In the genomic region with DNA sequence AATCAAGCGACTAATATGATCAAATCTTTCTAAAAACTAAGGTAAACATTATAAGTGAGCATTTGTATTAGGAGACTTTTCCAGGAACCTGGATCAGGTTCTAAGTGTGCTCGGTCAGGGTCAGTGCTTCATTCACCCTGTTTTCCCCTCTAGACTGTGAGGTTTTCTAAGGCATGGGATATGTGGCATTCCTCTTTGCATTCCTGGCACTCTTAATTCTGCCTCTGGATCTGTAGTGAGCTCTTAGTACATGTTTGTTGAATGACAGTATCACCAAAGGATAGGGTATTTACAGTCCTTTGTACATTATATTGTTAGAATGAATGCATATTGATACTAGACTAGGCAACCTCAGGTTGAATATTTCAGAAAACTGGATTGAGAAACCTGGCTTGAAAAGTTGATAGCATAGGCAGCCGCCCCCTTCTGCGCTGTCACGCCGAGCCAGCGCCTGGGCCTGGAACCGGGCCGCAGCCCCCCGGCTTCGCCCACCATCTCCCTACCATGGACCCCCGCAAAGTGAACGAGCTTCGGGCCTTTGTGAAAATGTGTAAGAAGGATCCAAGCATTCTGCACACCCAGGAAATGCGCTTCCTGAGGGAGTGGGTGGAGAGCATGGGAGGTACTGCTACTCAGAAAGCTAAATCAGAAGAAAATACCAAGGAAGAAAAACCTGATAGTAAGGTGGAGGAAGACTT, we compare ENCODE assay signal across 20 cellular contexts.
DNase-seq lines count a peak whose midpoint lies in the region; ATAC-seq and TF ChIP-seq lines count a peak whose summit lies in the region.
"Had no signal": no experiment of that assay in that cellular context is flagged by ENCODE, and none has a peak within 500 bp of the region (broad histone marks: within the 10 kb centered on the region; RNA-seq: fewer than 3 reads in every experiment).

No MANE protein-coding gene starts in this region.

- H3K4me2 ChIP-seq in SK-N-SH: no peak overlapping the region
- H3K4me2 ChIP-seq in osteoblast (ENCODE audit: insufficient read depth, low read length): no peak overlapping the region

- H3K9ac ChIP-seq in SK-N-SH: no peak overlapping the region
- H3K9ac ChIP-seq: GM23248 had no signal

- 93% methylated on average over 15 of the region's 15 CpGs for WGBS in SK-N-SH (ENCODE audit: low lambda C conversion rate)
- 96 to 97% (median 97%) methylated on average over 15 of the region's 15 CpGs for WGBS in ovary, 3 donors

- TF ChIP-seq EP300 in SK-N-SH (IDR thresholded peaks at IDR 0.05; ENCODE audit: borderline replicate concordance in 1 of 2, low read depth in 1 of 2, low read length in 1 of 2) (no peak), ovary (IDR thresholded peaks at IDR 0.05) (no peak)

- no peak for TF ChIP-seq CTCF in SK-N-SH (IDR thresholded peaks at IDR 0.05)
- TF ChIP-seq CTCF in choroid plexus epithelial cell (conservative IDR thresholded peaks at IDR 0.05; ENCODE audit: low read depth, low read length): no peak
- no peak for TF ChIP-seq CTCF in osteoblast (IDR thresholded peaks at IDR 0.05; ENCODE audit: extremely low read depth, low read depth, low read length)
- no peak for TF ChIP-seq CTCF in ovary (IDR thresholded peaks at IDR 0.05)

- no peaks in the 10 kb centered on the region for H3K79me2 ChIP-seq in SK-N-SH (ENCODE audit: insufficient read depth)
- no peaks in the 10 kb centered on the region for H3K79me2 ChIP-seq in osteoblast (ENCODE audit: insufficient read depth, low read length)

- ATAC-seq in SK-N-SH treated with all-trans-retinoic acid at 6 μM for 48 hours (peak; percentile 33; the same call in 1 of the 3 replicates), GM21381 (IDR thresholded peaks at IDR 0.05; ENCODE audit: unreplicated experiment) (no peak)

- H2AFZ ChIP-seq in SK-N-SH (ENCODE audit: low read depth) (no peak overlapping the region), osteoblast (ENCODE audit: low read length) (no peak overlapping the region)
- H2AFZ ChIP-seq: GM23248 had no signal

- no peak for TF ChIP-seq RAD21 in SK-N-SH (IDR thresholded peaks at IDR 0.05; ENCODE audit: low read length)

- no peaks in the 10 kb centered on the region for H3K9me2 ChIP-seq in SK-N-SH

- H3F3A ChIP-seq in SK-N-SH (replicated peaks; ENCODE audit: insufficient read depth): no peaks in the 10 kb centered on the region

- CTCF ChIA-PET in SK-N-SH (lab: Yijun Ruan, JAX): interaction anchor here (1.0 kb wide), 1 partner anchor 740 kb away, joined by 3 read pairs; no protein-coding TSS in a partner anchor

- H3K36me3 ChIP-seq in SK-N-SH (replicated peaks in 1 of 2; ENCODE audit: control insufficient read depth in 1 of 2, insufficient read depth in 2 of 2, low read length in 1 of 2): no peaks in the 10 kb centered on the region
- H3K36me3 ChIP-seq in osteoblast (ENCODE audit: insufficient read depth, low read length): no peaks in the 10 kb centered on the region
- no peaks in the 10 kb centered on the region for H3K36me3 ChIP-seq in ovary

- TF ChIP-seq POLR2A in ovary (IDR thresholded peaks at IDR 0.05): no peak

- H3K27ac ChIP-seq in SK-N-SH (ENCODE audit: low read depth in 2 of 2, low read length in 1 of 2) (no peak overlapping the region), osteoblast (ENCODE audit: low read depth, low read length) (no peak overlapping the region), ovary (no peak overlapping the region)
- H3K27ac ChIP-seq: 22Rv1, GM23248 had no signal

- no peaks in the 10 kb centered on the region for H3K27me3 ChIP-seq in SK-N-SH (ENCODE audit: insufficient read depth)
- H3K27me3 ChIP-seq in osteoblast (ENCODE audit: insufficient read depth, low read length): no peaks in the 10 kb centered on the region
- no peaks in the 10 kb centered on the region for H3K27me3 ChIP-seq in ovary

- H3K9me3 ChIP-seq in SK-N-SH (no peaks in the 10 kb centered on the region), osteoblast (ENCODE audit: low read depth, low read length) (no peaks in the 10 kb centered on the region), ovary (no peaks in the 10 kb centered on the region)
- H3K9me3 ChIP-seq: Caco-2 had no signal

- H3K4me1 ChIP-seq in SK-N-SH (ENCODE audit: control insufficient read depth in 1 of 2, insufficient read depth in 2 of 2, low read depth in 1 of 2, low read length in 1 of 2) (no peaks in the 10 kb centered on the region), osteoblast (ENCODE audit: insufficient read depth, low read length) (peaks cover 3% of the 10 kb centered on the region), ovary (ENCODE audit: insufficient read depth) (no peaks in the 10 kb centered on the region)
- H3K4me1 ChIP-seq: Caco-2 had no signal

- POLR2A ChIA-PET in SK-N-SH (lab: Yijun Ruan, JAX): no interaction called here

- DNase-seq in SK-N-SH (no peak), choroid plexus epithelial cell (ENCODE audit: low read depth) (peak; percentile 28), osteoblast (ENCODE audit: insufficient read length, low spot score, missing footprints) (peak; percentile 73), NCI-H146 treated with DMSO at 0.1 percent for 48 hours (lab: John Stamatoyannopoulos, UW; ENCODE audit: unreplicated experiment) (no peak), ovary (no peak), EL (no peak)
- DNase-seq: Caco-2; CD4-positive, alpha-beta T cell; GM23248; HCEC 1CT; KBM-7; NCI-H1105 treated with DMSO at 0.1 percent for 48 hours; NCI-H1694 treated with DMSO at 0.1 percent for 48 hours; NCI-H510A; NCI-H82; RPMI8226; SHP77 treated with DMSO at 0.1 percent for 48 hours had no signal

- intact Hi-C loops in ovary (cut with DNase I): no loop called here

- no peaks in the 10 kb centered on the region for H4K20me1 ChIP-seq in SK-N-SH (ENCODE audit: insufficient read depth)
- no peaks in the 10 kb centered on the region for H4K20me1 ChIP-seq in osteoblast (ENCODE audit: insufficient read depth, low read length)

- H3K4me3 ChIP-seq in SK-N-SH (ENCODE audit: low read depth in 2 of 2, low read length in 1 of 2): no peak overlapping the region
- H3K4me3 ChIP-seq in choroid plexus epithelial cell (ENCODE audit: low read depth, low read length): no peak overlapping the region
- H3K4me3 ChIP-seq in osteoblast (ENCODE audit: insufficient read depth, low read length): no peak overlapping the region
- no peak overlapping the region for H3K4me3 ChIP-seq in ovary
- H3K4me3 ChIP-seq: GM23248 had no signal

TF ChIP-seq in SK-N-SH treated with all-trans-retinoic acid at 6 μM for 48 hours, 23 proteins besides CTCF, POLR2A, EP300 and RAD21 (continues in another document):
- TF ChIP-seq SNAI2 (CRISPR knock-in tag; IDR thresholded peaks at IDR 0.05) (no peak), ZC3H10 (CRISPR knock-in tag; IDR thresholded peaks at IDR 0.05) (no peak), ZNF8 (CRISPR knock-in tag; IDR thresholded peaks at IDR 0.05) (no peak)
- TF ChIP-seq, protein P1, sequence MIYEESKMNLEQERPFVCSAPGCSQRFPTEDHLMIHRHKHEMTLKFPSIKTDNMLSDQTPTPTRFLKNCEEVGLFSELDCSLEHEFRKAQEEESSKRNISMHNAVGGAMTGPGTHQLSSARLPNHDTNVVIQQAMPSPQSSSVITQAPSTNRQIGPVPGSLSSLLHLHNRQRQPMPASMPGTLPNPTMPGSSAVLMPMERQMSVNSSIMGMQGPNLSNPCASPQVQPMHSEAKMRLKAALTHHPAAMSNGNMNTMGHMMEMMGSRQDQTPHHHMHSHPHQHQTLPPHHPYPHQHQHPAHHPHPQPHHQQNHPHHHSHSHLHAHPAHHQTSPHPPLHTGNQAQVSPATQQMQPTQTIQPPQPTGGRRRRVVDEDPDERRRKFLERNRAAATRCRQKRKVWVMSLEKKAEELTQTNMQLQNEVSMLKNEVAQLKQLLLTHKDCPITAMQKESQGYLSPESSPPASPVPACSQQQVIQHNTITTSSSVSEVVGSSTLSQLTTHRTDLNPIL (CRISPR knock-in tag; IDR thresholded peaks at IDR 0.05; ENCODE audit: low read depth): no peak

TF ChIP-seq in SK-N-SH, 30 proteins besides CTCF, POLR2A, EP300 and RAD21 (continues in another document):
- TF ChIP-seq JUND (IDR thresholded peaks at IDR 0.05) (no peak), CHD2 (IDR thresholded peaks at IDR 0.05; ENCODE audit: low read length, partially characterized antibody) (no peak), FOXM1 (IDR thresholded peaks at IDR 0.05; ENCODE audit: low read depth) (no peak), MXI1 (IDR thresholded peaks at IDR 0.05; ENCODE audit: low read depth, low read length) (no peak), NRF1 (IDR thresholded peaks at IDR 0.05; ENCODE audit: low read depth, low read length) (no peak), SIN3A (IDR thresholded peaks at IDR 0.05; ENCODE audit: borderline replicate concordance, low read depth, low read length) (no peak), RXRA (IDR thresholded peaks at IDR 0.05; ENCODE audit: borderline replicate concordance, low read depth) (no peak), GABPA (IDR thresholded peaks at IDR 0.05; ENCODE audit: low read depth) (no peak), TAF1 (IDR thresholded peaks at IDR 0.05; ENCODE audit: borderline replicate concordance, low read depth, low read length) (no peak), TCF12 (IDR thresholded peaks at IDR 0.05) (no peak), GATA2 (CRISPR knock-in tag; IDR thresholded peaks at IDR 0.05) (no peak)
- TF ChIP-seq, protein P2, sequence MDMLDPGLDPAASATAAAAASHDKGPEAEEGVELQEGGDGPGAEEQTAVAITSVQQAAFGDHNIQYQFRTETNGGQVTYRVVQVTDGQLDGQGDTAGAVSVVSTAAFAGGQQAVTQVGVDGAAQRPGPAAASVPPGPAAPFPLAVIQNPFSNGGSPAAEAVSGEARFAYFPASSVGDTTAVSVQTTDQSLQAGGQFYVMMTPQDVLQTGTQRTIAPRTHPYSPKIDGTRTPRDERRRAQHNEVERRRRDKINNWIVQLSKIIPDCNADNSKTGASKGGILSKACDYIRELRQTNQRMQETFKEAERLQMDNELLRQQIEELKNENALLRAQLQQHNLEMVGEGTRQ (IDR thresholded peaks at IDR 0.05; ENCODE audit: borderline replicate concordance, low read depth, low read length): no peak

Comparison
In these comparisons a context has a peak if more than half of its experiments do, and no peak if none do; other contexts are left out.
1. DNase-seq: peak in choroid plexus epithelial cell (single experiment) and osteoblast (single experiment); none in SK-N-SH (single experiment), NCI-H146 treated with DMSO at 0.1 percent for 48 hours (single experiment), ovary (0 of 5) and EL (single experiment).